In genomic region chr3:43244694-43245093, GRCh38 we compare ENCODE assay signal across 1 cellular context.
TF ChIP-seq lines count a peak whose summit lies in the region.

No MANE protein-coding gene starts in this region.

TF ChIP-seq in endothelial cell of umbilical vein, 7 proteins besides CTCF, POLR2A, EP300 and RAD21:
- no peak for TF ChIP-seq GATA2 (IDR thresholded peaks at IDR 0.05; ENCODE audit: insufficient read depth, insufficient read length, low read depth, low read length)
- TF ChIP-seq MYC (IDR thresholded peaks at IDR 0.05; ENCODE audit: low read depth, low read length): no peak
- TF ChIP-seq POLR2AphosphoS5 (IDR thresholded peaks at IDR 0.05; ENCODE audit: insufficient read depth, low read depth, low read length): no peak
- no peak for TF ChIP-seq FOS (IDR thresholded peaks at IDR 0.05; ENCODE audit: borderline replicate concordance, insufficient read depth, low read length)
- TF ChIP-seq MAX (IDR thresholded peaks at IDR 0.05; ENCODE audit: insufficient read depth, insufficient read length): no peak
- TF ChIP-seq EZH2 (IDR thresholded peaks at IDR 0.05; ENCODE audit: borderline replicate concordance, low read depth, low read length, severe bottlenecking): no peak
- TF ChIP-seq JUN (IDR thresholded peaks at IDR 0.05; ENCODE audit: borderline replicate concordance, insufficient read depth, insufficient read length, low read depth): no peak
